ENCODE assay signal across 8 cellular contexts in genomic region chr3:53299611-53300023, GRCh38. TPM values are rescaled to one million over a fixed set of nuclear protein-coding genes. Genes with fewer than 3 reads are reported as not detected.
DNase-seq lines count a peak whose midpoint lies in the region; ATAC-seq and TF ChIP-seq lines count a peak whose summit lies in the region.
"Not testable (repeated sequence)": the region's sequence is repeated elsewhere in the genome, so short reads cannot be mapped to it uniquely, and the experiment has no call there.

No MANE protein-coding gene starts in this region.

- not testable (repeated sequence) for H3K9me3 Mint-ChIP-seq in activated B cell treated with CpG ODN at 0.5 μM for 24 hours; effector memory CD8-positive, alpha-beta T cell

- H3K27ac ChIP-seq in prostate gland = not testable (repeated sequence)

- not testable (repeated sequence) for H3K4me1 ChIP-seq in prostate gland (replicated peaks)

- POLR2A ChIA-PET in AG04449 (lab: Yijun Ruan, JAX); activated B cell treated with CpG ODN at 0.5 μM for 24 hours (lab: Charles Lee): not testable (repeated sequence)

- peak; percentile 69 for ATAC-seq in activated B cell treated with CpG ODN at 0.5 μM for 24 hours (ENCODE audit: low read depth)
- peak; percentile 81 for ATAC-seq in effector memory CD8-positive, alpha-beta T cell (replicated peaks)

- CTCF ChIA-PET in AG04449 (lab: Yijun Ruan, JAX) = interaction anchor here (0.7 to 7.4 kb wide), 27 partner anchors 9 to 581 kb away, joined by 3 to 75 read pairs (median 4); partner anchors contain the start of gene DCP1A
- CTCF ChIA-PET in activated B cell treated with CpG ODN at 0.5 μM for 24 hours (lab: Charles Lee) = interaction anchor here (0.6 to 2.5 kb wide), 3 partner anchors 9 to 439 kb away, joined by 3 to 6 read pairs (median 4); no protein-coding TSS in a partner anchor

- not testable (repeated sequence) for H3K9me3 ChIP-seq in prostate gland

- WGBS in prostate gland = 50% methylated on average over 5 of the region's 5 CpGs

- not testable (repeated sequence) for TF ChIP-seq POLR2A in prostate gland (IDR thresholded peaks at IDR 0.05)

- not testable (repeated sequence) for H3K4me3 Mint-ChIP-seq in activated B cell treated with CpG ODN at 0.5 μM for 24 hours; effector memory CD8-positive, alpha-beta T cell

- H3K4me1 Mint-ChIP-seq in activated B cell treated with CpG ODN at 0.5 μM for 24 hours; effector memory CD8-positive, alpha-beta T cell (ENCODE audit: low read depth in 2 of 2): not testable (repeated sequence)

- peak; percentile 58 for TF ChIP-seq CTCF in AG04449 (IDR thresholded peaks at IDR 0.05; ENCODE audit: insufficient read depth, low read length, missing control alignments)
- TF ChIP-seq CTCF in GM12872 (IDR thresholded peaks at IDR 0.05; ENCODE audit: insufficient read depth, low read depth, low read length) = peak; percentile 74
- peak; percentile 80 for TF ChIP-seq CTCF in activated B cell treated with CpG ODN at 0.5 μM for 24 hours (IDR thresholded peaks at IDR 0.05)
- TF ChIP-seq CTCF in prostate gland (IDR thresholded peaks at IDR 0.05) = peak; percentile 59 to 93 (median 90)

- not testable (repeated sequence) for H3K36me3 ChIP-seq in prostate gland

- peaks cover 64% of the 10 kb centered on the region for H3K36me3 Mint-ChIP-seq in activated B cell treated with CpG ODN at 0.5 μM for 24 hours (ENCODE audit: low read depth)
- H3K36me3 Mint-ChIP-seq in effector memory CD8-positive, alpha-beta T cell (ENCODE audit: insufficient read depth) = peaks cover 53% of the 10 kb centered on the region

- not testable (repeated sequence) for H3K27me3 Mint-ChIP-seq in activated B cell treated with CpG ODN at 0.5 μM for 24 hours; effector memory CD8-positive, alpha-beta T cell

- H3K27ac Mint-ChIP-seq in activated B cell treated with CpG ODN at 0.5 μM for 24 hours = peak overlapping the region; percentile 41
- H3K27ac Mint-ChIP-seq in effector memory CD8-positive, alpha-beta T cell = not testable (repeated sequence)

- H3K4me3 ChIP-seq in AG04449 (ENCODE audit: low read depth, low read length); Jurkat, Clone E6-1 (ENCODE audit: low read length); prostate gland: not testable (repeated sequence)

- DNase-seq in AG04449 (ENCODE audit: low read depth, low spot score) (peak; percentile 19), NCI-H82 treated with DMSO at 0.1 percent for 48 hours (lab: John Stamatoyannopoulos, UW; ENCODE audit: unreplicated experiment) (peak; percentile 11), inferior parietal cortex (ENCODE audit: extremely low spot score) (peak; percentile 79)
- DNase-seq in Jurkat, Clone E6-1 (ENCODE audit: low read depth, low spot score) = peak; percentile 37
- not testable (repeated sequence) for DNase-seq in activated B cell treated with CpG ODN at 0.5 μM for 24 hours; prostate gland (ENCODE audit: low spot score)
- peak in 1 of 3 experiments; percentile 14 for DNase-seq in effector memory CD8-positive, alpha-beta T cell

- H3K27me3 ChIP-seq in prostate gland (replicated peaks; ENCODE audit: insufficient read depth) = not testable (repeated sequence)

- intact Hi-C loops in activated B cell treated with CpG ODN at 0.5 μM for 24 hours (cut with micrococcal nuclease) (loop anchor here (1.0 to 2.0 kb wide), 4 partner anchors 79 to 563 kb away; no protein-coding TSS in a partner anchor), prostate gland (cut with DNase I) (loop anchor here (5.0 kb wide), 1 partner anchor 413 kb away; no protein-coding TSS in a partner anchor)

RNA-seq across cellular contexts. Expression of gene TKT, which starts 43.8 kb away (rescaled TPM):
- 338 TPM for polyA plus RNA-seq in Jurkat, Clone E6-1 (2012; ENCODE audit: insufficient read depth, insufficient read length)
- total RNA-seq in activated B cell treated with CpG ODN at 0.5 μM for 24 hours = 154 TPM in 2 replicates
- 100 to 1,000 TPM; 187 to 226 TPM for total RNA-seq in prostate gland

RNA-seq across cellular contexts. Expression of gene DCP1A, which starts 47.7 kb away (rescaled TPM):
- 22.7 TPM for polyA plus RNA-seq in Jurkat, Clone E6-1 (2012; ENCODE audit: insufficient read depth, insufficient read length)
- total RNA-seq in activated B cell treated with CpG ODN at 0.5 μM for 24 hours (35.1 and 39.3 TPM in 2 replicates), prostate gland (10 to 100 TPM; 13.0 to 33.0 TPM)
